ENCODE assay signal across 1 cellular context in genomic region chr1:6783956-6784559, GRCh38.
TF ChIP-seq lines count a peak whose summit lies in the region.

No MANE protein-coding gene starts in this region.

TF ChIP-seq in K562, 482 proteins besides CTCF, POLR2A, EP300 and RAD21 (continued from another document and continues in another):
- TF ChIP-seq JUNB (CRISPR knock-in tag; conservative IDR thresholded peaks at IDR 0.05): peak; percentile 69; the same call in 1 of the 2 replicates
- TF ChIP-seq FOXK1 (CRISPR knock-in tag; IDR thresholded peaks at IDR 0.05; ENCODE audit: borderline replicate concordance): no peak
- no peak for TF ChIP-seq YY1 (IDR thresholded peaks at IDR 0.05; ENCODE audit: borderline replicate concordance in 1 of 3, control insufficient read depth in 1 of 3, extremely low read depth in 1 of 3, insufficient read depth in 3 of 3, insufficient read length in 1 of 3, insufficient replicate concordance in 2 of 3, low read depth in 1 of 3, low read length in 2 of 3)
- TF ChIP-seq SMARCA4 (IDR thresholded peaks at IDR 0.05): peak; percentile 50; the same call in 1 of the 2 replicates
- TF ChIP-seq ZNF121 (CRISPR knock-in tag; conservative IDR thresholded peaks at IDR 0.05): no peak
- TF ChIP-seq PHF20 (IDR thresholded peaks at IDR 0.05; ENCODE audit: partially characterized antibody): no peak
- TF ChIP-seq ZNF280A (IDR thresholded peaks at IDR 0.05; ENCODE audit: low read depth, partially characterized antibody): no peak
- no peak for TF ChIP-seq ZFP91 (CRISPR knock-in tag; IDR thresholded peaks at IDR 0.05)
- peak; percentile 79 for TF ChIP-seq RAD51 (IDR thresholded peaks at IDR 0.05; ENCODE audit: borderline replicate concordance, low read depth)
- no peak for TF ChIP-seq PTTG1 (tag; IDR thresholded peaks at IDR 0.05; ENCODE audit: low read depth)
- TF ChIP-seq PYGO2 (tag; IDR thresholded peaks at IDR 0.05): no peak
- no peak for TF ChIP-seq SFPQ (IDR thresholded peaks at IDR 0.05; ENCODE audit: low read depth, low read length)
- TF ChIP-seq BCLAF1 (IDR thresholded peaks at IDR 0.05; ENCODE audit: borderline replicate concordance in 1 of 2, control insufficient read depth in 1 of 2, low read depth in 2 of 2, low read length in 1 of 2): no peak; a peak in 1 of 4 replicates
- TF ChIP-seq ZNF449 (CRISPR knock-in tag; IDR thresholded peaks at IDR 0.05): no peak
- no peak for TF ChIP-seq ZMIZ1 (IDR thresholded peaks at IDR 0.05; ENCODE audit: low read depth in 2 of 2, low read length in 2 of 2)
- TF ChIP-seq SAP30 (IDR thresholded peaks at IDR 0.05; ENCODE audit: borderline replicate concordance, insufficient read depth, low read depth, low read length, poor library complexity, severe bottlenecking): peak; percentile 45
- peak; percentile 80; the same call in 1 of the 2 replicates for TF ChIP-seq STAT6 (CRISPR knock-in tag; IDR thresholded peaks at IDR 0.05)
- TF ChIP-seq CHD2 (IDR thresholded peaks at IDR 0.05; ENCODE audit: low read depth, low read length): no peak
- TF ChIP-seq TBL1XR1 (IDR thresholded peaks at IDR 0.05; ENCODE audit: low read length in 2 of 2): no peak
- TF ChIP-seq POU5F1 (IDR thresholded peaks at IDR 0.05; ENCODE audit: borderline replicate concordance, low read depth, low read length, partially characterized antibody): no peak
- peak; percentile 84 for TF ChIP-seq ZFX (CRISPR knock-in tag; IDR thresholded peaks at IDR 0.05)
- TF ChIP-seq ZNF282 (CRISPR knock-in tag; IDR thresholded peaks at IDR 0.05): no peak
- no peak for TF ChIP-seq SRSF9 (IDR thresholded peaks at IDR 0.05; ENCODE audit: borderline replicate concordance, low read depth, low read length)
- no peak for TF ChIP-seq SNRNP70 (optimal IDR thresholded peaks at IDR 0.05; ENCODE audit: low read depth, low read length)
- TF ChIP-seq E2F5 (CRISPR knock-in tag; IDR thresholded peaks at IDR 0.05): no peak
- no peak for TF ChIP-seq ILK (tag; IDR thresholded peaks at IDR 0.05; ENCODE audit: borderline replicate concordance, low read depth)
- TF ChIP-seq BRF2 (IDR thresholded peaks at IDR 0.05; ENCODE audit: borderline replicate concordance, insufficient read depth, insufficient read length): no peak
- TF ChIP-seq MIER1 (IDR thresholded peaks at IDR 0.05; ENCODE audit: low read depth): 0 out of 2 replicates have a peak, but pooled peaks have one; percentile 41
